ENCODE assay signal across 1 cellular context in genomic region chr2:72992734-72993102, GRCh38.
TF ChIP-seq lines count a peak whose summit lies in the region.

No MANE protein-coding gene starts in this region.

TF ChIP-seq in K562, 482 proteins besides CTCF, POLR2A, EP300 and RAD21 (continued from another document):
- TF ChIP-seq, protein P1, sequence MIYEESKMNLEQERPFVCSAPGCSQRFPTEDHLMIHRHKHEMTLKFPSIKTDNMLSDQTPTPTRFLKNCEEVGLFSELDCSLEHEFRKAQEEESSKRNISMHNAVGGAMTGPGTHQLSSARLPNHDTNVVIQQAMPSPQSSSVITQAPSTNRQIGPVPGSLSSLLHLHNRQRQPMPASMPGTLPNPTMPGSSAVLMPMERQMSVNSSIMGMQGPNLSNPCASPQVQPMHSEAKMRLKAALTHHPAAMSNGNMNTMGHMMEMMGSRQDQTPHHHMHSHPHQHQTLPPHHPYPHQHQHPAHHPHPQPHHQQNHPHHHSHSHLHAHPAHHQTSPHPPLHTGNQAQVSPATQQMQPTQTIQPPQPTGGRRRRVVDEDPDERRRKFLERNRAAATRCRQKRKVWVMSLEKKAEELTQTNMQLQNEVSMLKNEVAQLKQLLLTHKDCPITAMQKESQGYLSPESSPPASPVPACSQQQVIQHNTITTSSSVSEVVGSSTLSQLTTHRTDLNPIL (CRISPR knock-in tag; IDR thresholded peaks at IDR 0.05): no peak
- TF ChIP-seq CHAMP1 (IDR thresholded peaks at IDR 0.05) (no peak), KAT2B (IDR thresholded peaks at IDR 0.05; ENCODE audit: low read depth, low read length) (no peak), TAL1 (IDR thresholded peaks at IDR 0.05) (no peak), NFRKB (IDR thresholded peaks at IDR 0.05; ENCODE audit: low read depth) (no peak), ZNF551 (CRISPR knock-in tag; IDR thresholded peaks at IDR 0.05) (no peak), HNRNPLL (IDR thresholded peaks at IDR 0.05; ENCODE audit: low read depth, low read length, poor library complexity, severe bottlenecking) (no peak), GATAD2B (IDR thresholded peaks at IDR 0.05; ENCODE audit: borderline replicate concordance) (no peak), RBM39 (optimal IDR thresholded peaks at IDR 0.05; ENCODE audit: low read depth, low read length) (no peak)
- TF ChIP-seq, protein P2, sequence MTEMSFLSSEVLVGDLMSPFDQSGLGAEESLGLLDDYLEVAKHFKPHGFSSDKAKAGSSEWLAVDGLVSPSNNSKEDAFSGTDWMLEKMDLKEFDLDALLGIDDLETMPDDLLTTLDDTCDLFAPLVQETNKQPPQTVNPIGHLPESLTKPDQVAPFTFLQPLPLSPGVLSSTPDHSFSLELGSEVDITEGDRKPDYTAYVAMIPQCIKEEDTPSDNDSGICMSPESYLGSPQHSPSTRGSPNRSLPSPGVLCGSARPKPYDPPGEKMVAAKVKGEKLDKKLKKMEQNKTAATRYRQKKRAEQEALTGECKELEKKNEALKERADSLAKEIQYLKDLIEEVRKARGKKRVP (CRISPR knock-in tag; IDR thresholded peaks at IDR 0.05): no peak
